ENCODE assay signal across 1 cellular context in the genomic region with DNA sequence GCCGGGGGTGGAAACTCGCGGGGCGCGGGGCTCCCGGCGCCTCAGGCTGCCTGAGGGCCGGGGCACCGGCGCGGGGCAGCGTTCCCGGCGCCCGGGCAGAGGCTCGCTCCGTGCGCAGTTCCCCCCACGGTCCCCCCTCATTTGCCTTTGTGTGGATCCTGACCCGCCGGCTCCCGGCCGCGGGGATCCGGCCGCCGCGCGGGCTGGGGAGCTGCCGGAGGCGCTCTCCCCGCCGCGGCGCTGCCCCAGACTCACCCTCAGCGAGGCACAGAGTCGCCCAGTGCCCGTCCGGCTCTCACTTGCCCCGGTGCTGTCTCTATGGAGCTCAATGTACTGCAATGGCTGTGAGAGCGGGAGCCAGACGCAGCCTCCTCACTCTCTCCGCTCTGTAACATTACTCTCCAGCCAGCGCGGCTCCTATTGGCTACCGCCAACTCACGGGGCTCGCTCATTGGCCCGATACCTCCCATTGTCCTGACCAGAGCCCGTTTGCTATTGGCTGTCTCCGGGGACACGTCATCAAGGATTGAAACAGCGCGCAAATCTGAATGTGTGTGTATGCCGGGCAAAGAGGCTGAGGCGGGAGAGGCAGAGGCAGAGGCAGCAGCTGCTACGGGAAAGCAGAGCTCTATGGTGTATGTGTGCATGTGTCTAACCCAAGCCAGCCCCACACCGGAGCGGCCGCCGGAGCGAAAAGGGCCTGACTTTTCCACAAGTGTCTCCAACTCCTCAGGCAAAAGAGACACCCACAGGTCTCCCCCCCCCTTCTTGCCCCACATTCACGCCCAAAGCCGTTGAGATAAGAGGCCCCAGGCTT.
TF ChIP-seq lines count a peak whose summit lies in the region.

Gene HMGB1 (minus strand): TSS at position 396 of the 817 bp plus-strand sequence. CDS start 2,256 bp downstream, outside the sequence.

TF ChIP-seq in HepG2, 621 proteins besides CTCF, POLR2A, EP300 and RAD21 (continued from another document and continues in another):
- TF ChIP-seq, protein P1, sequence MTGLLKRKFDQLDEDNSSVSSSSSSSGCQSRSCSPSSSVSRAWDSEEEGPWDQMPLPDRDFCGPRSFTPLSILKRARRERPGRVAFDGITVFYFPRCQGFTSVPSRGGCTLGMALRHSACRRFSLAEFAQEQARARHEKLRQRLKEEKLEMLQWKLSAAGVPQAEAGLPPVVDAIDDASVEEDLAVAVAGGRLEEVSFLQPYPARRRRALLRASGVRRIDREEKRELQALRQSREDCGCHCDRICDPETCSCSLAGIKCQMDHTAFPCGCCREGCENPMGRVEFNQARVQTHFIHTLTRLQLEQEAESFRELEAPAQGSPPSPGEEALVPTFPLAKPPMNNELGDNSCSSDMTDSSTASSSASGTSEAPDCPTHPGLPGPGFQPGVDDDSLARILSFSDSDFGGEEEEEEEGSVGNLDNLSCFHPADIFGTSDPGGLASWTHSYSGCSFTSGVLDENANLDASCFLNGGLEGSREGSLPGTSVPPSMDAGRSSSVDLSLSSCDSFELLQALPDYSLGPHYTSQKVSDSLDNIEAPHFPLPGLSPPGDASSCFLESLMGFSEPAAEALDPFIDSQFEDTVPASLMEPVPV (CRISPR knock-in tag; IDR thresholded peaks at IDR 0.05), result peak; percentile 72
- TF ChIP-seq ZNF652 (CRISPR knock-in tag; IDR thresholded peaks at IDR 0.05; ENCODE audit: borderline replicate concordance, low read depth), result no peak
- TF ChIP-seq ZNF282 (IDR thresholded peaks at IDR 0.05; ENCODE audit: partially characterized antibody), result no peak
- TF ChIP-seq NR2C2 (CRISPR knock-in tag; IDR thresholded peaks at IDR 0.05; ENCODE audit: borderline replicate concordance), result no peak
- no peak for TF ChIP-seq ZNF296 (CRISPR knock-in tag; conservative IDR thresholded peaks at IDR 0.05)
- no peak for TF ChIP-seq ZNF20 (CRISPR knock-in tag; IDR thresholded peaks at IDR 0.05)
- no peak; the same call in 1 of the 2 replicates for TF ChIP-seq ZNF776 (CRISPR knock-in tag; IDR thresholded peaks at IDR 0.05)
- TF ChIP-seq TBX2 (CRISPR knock-in tag; IDR thresholded peaks at IDR 0.05; ENCODE audit: borderline replicate concordance), result peak; percentile 11; the same call in 1 of the 2 replicates
- TF ChIP-seq ZNF563 (CRISPR knock-in tag; IDR thresholded peaks at IDR 0.05), result no peak
- TF ChIP-seq NR1H2 (CRISPR knock-in tag; IDR thresholded peaks at IDR 0.05; ENCODE audit: borderline replicate concordance, low read depth), result no peak
- no peak for TF ChIP-seq WIZ (CRISPR knock-in tag; IDR thresholded peaks at IDR 0.05)
- TF ChIP-seq ZBTB33 (CRISPR knock-in tag; IDR thresholded peaks at IDR 0.05), result no peak
- TF ChIP-seq ZNF572 (CRISPR knock-in tag; IDR thresholded peaks at IDR 0.05), result no peak
- TF ChIP-seq, protein P2, sequence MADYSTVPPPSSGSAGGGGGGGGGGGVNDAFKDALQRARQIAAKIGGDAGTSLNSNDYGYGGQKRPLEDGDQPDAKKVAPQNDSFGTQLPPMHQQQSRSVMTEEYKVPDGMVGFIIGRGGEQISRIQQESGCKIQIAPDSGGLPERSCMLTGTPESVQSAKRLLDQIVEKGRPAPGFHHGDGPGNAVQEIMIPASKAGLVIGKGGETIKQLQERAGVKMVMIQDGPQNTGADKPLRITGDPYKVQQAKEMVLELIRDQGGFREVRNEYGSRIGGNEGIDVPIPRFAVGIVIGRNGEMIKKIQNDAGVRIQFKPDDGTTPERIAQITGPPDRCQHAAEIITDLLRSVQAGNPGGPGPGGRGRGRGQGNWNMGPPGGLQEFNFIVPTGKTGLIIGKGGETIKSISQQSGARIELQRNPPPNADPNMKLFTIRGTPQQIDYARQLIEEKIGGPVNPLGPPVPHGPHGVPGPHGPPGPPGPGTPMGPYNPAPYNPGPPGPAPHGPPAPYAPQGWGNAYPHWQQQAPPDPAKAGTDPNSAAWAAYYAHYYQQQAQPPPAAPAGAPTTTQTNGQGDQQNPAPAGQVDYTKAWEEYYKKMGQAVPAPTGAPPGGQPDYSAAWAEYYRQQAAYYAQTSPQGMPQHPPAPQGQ (CRISPR knock-in tag; IDR thresholded peaks at IDR 0.05; ENCODE audit: borderline replicate concordance), result no peak
- TF ChIP-seq ZNF441 (CRISPR knock-in tag; IDR thresholded peaks at IDR 0.05; ENCODE audit: borderline replicate concordance), result no peak
- TF ChIP-seq ZFX (CRISPR knock-in tag; IDR thresholded peaks at IDR 0.05; ENCODE audit: low read depth), result peak; percentile 49; the same call in 1 of the 2 replicates
- TF ChIP-seq, protein P3, sequence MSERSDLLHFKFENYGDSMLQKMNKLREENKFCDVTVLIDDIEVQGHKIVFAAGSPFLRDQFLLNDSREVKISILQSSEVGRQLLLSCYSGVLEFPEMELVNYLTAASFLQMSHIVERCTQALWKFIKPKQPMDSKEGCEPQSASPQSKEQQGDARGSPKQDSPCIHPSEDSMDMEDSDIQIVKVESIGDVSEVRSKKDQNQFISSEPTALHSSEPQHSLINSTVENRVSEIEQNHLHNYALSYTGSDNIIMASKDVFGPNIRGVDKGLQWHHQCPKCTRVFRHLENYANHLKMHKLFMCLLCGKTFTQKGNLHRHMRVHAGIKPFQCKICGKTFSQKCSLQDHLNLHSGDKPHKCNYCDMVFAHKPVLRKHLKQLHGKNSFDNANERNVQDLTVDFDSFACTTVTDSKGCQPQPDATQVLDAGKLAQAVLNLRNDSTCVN (CRISPR knock-in tag; IDR thresholded peaks at IDR 0.05; ENCODE audit: borderline replicate concordance), result no peak
- peak; percentile 82 for TF ChIP-seq RBM39 (IDR thresholded peaks at IDR 0.05; ENCODE audit: low read depth, low read length, poor library complexity, severe bottlenecking)
- TF ChIP-seq ZSCAN30 (CRISPR knock-in tag; IDR thresholded peaks at IDR 0.05), result no peak
- TF ChIP-seq, protein P4, sequence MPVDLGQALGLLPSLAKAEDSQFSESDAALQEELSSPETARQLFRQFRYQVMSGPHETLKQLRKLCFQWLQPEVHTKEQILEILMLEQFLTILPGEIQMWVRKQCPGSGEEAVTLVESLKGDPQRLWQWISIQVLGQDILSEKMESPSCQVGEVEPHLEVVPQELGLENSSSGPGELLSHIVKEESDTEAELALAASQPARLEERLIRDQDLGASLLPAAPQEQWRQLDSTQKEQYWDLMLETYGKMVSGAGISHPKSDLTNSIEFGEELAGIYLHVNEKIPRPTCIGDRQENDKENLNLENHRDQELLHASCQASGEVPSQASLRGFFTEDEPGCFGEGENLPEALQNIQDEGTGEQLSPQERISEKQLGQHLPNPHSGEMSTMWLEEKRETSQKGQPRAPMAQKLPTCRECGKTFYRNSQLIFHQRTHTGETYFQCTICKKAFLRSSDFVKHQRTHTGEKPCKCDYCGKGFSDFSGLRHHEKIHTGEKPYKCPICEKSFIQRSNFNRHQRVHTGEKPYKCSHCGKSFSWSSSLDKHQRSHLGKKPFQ (CRISPR knock-in tag; IDR thresholded peaks at IDR 0.05; ENCODE audit: insufficient replicate concordance), result no peak
- TF ChIP-seq NFIB (CRISPR knock-in tag; IDR thresholded peaks at IDR 0.05; ENCODE audit: borderline replicate concordance), result no peak
- TF ChIP-seq ATF4 (CRISPR knock-in tag; IDR thresholded peaks at IDR 0.05), result peak in 1 of 2 experiments; percentile 63; a peak in 1 of 4 replicates
- TF ChIP-seq NFRKB (IDR thresholded peaks at IDR 0.05), result peak; percentile 66; the same call in 1 of the 2 replicates
- no peak for TF ChIP-seq KLF11 (CRISPR knock-in tag; IDR thresholded peaks at IDR 0.05)
- peak; percentile 70 for TF ChIP-seq TAF1 (CRISPR knock-in tag; IDR thresholded peaks at IDR 0.05)
- TF ChIP-seq, protein P5, sequence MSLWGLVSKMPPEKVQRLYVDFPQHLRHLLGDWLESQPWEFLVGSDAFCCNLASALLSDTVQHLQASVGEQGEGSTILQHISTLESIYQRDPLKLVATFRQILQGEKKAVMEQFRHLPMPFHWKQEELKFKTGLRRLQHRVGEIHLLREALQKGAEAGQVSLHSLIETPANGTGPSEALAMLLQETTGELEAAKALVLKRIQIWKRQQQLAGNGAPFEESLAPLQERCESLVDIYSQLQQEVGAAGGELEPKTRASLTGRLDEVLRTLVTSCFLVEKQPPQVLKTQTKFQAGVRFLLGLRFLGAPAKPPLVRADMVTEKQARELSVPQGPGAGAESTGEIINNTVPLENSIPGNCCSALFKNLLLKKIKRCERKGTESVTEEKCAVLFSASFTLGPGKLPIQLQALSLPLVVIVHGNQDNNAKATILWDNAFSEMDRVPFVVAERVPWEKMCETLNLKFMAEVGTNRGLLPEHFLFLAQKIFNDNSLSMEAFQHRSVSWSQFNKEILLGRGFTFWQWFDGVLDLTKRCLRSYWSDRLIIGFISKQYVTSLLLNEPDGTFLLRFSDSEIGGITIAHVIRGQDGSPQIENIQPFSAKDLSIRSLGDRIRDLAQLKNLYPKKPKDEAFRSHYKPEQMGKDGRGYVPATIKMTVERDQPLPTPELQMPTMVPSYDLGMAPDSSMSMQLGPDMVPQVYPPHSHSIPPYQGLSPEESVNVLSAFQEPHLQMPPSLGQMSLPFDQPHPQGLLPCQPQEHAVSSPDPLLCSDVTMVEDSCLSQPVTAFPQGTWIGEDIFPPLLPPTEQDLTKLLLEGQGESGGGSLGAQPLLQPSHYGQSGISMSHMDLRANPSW (CRISPR knock-in tag; IDR thresholded peaks at IDR 0.05; ENCODE audit: borderline replicate concordance), result no peak
- TF ChIP-seq HNRNPL (IDR thresholded peaks at IDR 0.05; ENCODE audit: low read depth, low read length), result no peak
- no peak for TF ChIP-seq ZNF773 (CRISPR knock-in tag; IDR thresholded peaks at IDR 0.05; ENCODE audit: borderline replicate concordance)
- TF ChIP-seq, protein P6, sequence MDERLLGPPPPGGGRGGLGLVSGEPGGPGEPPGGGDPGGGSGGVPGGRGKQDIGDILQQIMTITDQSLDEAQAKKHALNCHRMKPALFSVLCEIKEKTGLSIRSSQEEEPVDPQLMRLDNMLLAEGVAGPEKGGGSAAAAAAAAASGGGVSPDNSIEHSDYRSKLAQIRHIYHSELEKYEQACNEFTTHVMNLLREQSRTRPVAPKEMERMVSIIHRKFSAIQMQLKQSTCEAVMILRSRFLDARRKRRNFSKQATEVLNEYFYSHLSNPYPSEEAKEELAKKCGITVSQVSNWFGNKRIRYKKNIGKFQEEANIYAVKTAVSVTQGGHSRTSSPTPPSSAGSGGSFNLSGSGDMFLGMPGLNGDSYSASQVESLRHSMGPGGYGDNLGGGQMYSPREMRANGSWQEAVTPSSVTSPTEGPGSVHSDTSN (CRISPR knock-in tag; IDR thresholded peaks at IDR 0.05), result no peak
- no peak for TF ChIP-seq FOXO1 (CRISPR knock-in tag; IDR thresholded peaks at IDR 0.05)
- TF ChIP-seq TBX3 (IDR thresholded peaks at IDR 0.05; ENCODE audit: borderline replicate concordance), result no peak
- no peak for TF ChIP-seq MIER3 (CRISPR knock-in tag; IDR thresholded peaks at IDR 0.05; ENCODE audit: borderline replicate concordance)
- no peak for TF ChIP-seq PBX3 (CRISPR knock-in tag; IDR thresholded peaks at IDR 0.05; ENCODE audit: borderline replicate concordance)
- TF ChIP-seq, protein P7, sequence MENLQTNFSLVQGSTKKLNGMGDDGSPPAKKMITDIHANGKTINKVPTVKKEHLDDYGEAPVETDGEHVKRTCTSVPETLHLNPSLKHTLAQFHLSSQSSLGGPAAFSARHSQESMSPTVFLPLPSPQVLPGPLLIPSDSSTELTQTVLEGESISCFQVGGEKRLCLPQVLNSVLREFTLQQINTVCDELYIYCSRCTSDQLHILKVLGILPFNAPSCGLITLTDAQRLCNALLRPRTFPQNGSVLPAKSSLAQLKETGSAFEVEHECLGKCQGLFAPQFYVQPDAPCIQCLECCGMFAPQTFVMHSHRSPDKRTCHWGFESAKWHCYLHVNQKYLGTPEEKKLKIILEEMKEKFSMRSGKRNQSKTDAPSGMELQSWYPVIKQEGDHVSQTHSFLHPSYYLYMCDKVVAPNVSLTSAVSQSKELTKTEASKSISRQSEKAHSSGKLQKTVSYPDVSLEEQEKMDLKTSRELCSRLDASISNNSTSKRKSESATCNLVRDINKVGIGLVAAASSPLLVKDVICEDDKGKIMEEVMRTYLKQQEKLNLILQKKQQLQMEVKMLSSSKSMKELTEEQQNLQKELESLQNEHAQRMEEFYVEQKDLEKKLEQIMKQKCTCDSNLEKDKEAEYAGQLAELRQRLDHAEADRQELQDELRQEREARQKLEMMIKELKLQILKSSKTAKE (CRISPR knock-in tag; IDR thresholded peaks at IDR 0.05; ENCODE audit: borderline replicate concordance), result no peak
- peak; percentile 43; the same call in 1 of the 2 replicates for TF ChIP-seq PITX1 (CRISPR knock-in tag; IDR thresholded peaks at IDR 0.05)
- peak; percentile 78 for TF ChIP-seq ZC3H13 (CRISPR knock-in tag; IDR thresholded peaks at IDR 0.05)
